Comparison of ENCODE assay signal across 16 cellular contexts in the genomic region with DNA sequence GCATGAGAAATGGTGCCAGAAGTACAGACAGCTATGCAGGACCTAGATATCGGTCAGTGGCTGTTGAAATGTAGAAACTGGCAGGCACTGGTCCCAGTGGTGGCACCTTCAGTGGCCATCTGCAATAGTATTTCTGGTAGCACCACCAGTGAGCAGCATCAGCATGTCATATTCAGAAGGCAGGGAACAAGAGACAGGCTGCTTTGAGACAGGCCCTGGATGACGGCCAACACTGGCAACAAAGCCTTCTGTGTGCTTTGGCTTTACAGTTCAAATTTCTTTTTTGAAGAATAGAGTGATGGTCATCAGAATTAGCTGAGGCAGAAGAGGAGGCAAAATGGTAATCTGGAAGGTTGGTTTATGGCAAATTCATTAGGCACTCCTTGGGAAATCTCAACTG.
DNase-seq lines count a peak whose midpoint lies in the region; ATAC-seq and TF ChIP-seq lines count a peak whose summit lies in the region.
"Had no signal": no experiment of that assay in that cellular context is flagged by ENCODE, and none has a peak within 500 bp of the region (broad histone marks: within the 10 kb centered on the region; RNA-seq: fewer than 3 reads in every experiment).

No MANE protein-coding gene starts in this region.

- H3K4me3 Mint-ChIP-seq in nephron progenitor cell: no peak overlapping the region
- H3K4me3 Mint-ChIP-seq: activated T-cell treated with anti-CD3 and anti-CD28 coated beads, Interleukin-2, amount 50 U/mL, for 4 hours; IgD-negative memory B cell; natural killer cell; stimulated activated naive CD8-positive, alpha-beta T cell treated with anti-CD3 and anti-CD28 coated beads, Interleukin-15, amount 100 ng/mL, for 72 hours had no signal

- no peak for TF ChIP-seq POLR2A in gastroesophageal sphincter (IDR thresholded peaks at IDR 0.05)

- whole genome bisulfite sequencing in gastroesophageal sphincter (ENCODE audit: low coverage in 1 of 2), 2 donors: 40 to 46% methylated on average over 1 to 2 of the region's 2 CpGs

- peaks cover 13% of the 10 kb centered on the region for H3K4me1 ChIP-seq in ES-I3 (ENCODE audit: insufficient read depth, low read length)
- H3K4me1 ChIP-seq in gastroesophageal sphincter: no peaks in the 10 kb centered on the region
- H3K4me1 ChIP-seq: adrenal gland had no signal

- H3K9me3 ChIP-seq in ES-I3 (ENCODE audit: control insufficient read depth, insufficient read depth, low read length) (no peaks in the 10 kb centered on the region), gastroesophageal sphincter (no peaks in the 10 kb centered on the region)
- H3K9me3 ChIP-seq: adrenal gland had no signal

- ATAC-seq in gastroesophageal sphincter: no peak
- ATAC-seq: activated T-cell treated with anti-CD3 and anti-CD28 coated beads, Interleukin-2, amount 50 U/mL, for 4 hours; natural killer cell; stimulated activated naive CD8-positive, alpha-beta T cell treated with anti-CD3 and anti-CD28 coated beads, Interleukin-15, amount 100 ng/mL, for 72 hours had no signal

- no peak for TF ChIP-seq EP300 in gastroesophageal sphincter (IDR thresholded peaks at IDR 0.05)

- H3K36me3 Mint-ChIP-seq in nephron progenitor cell (ENCODE audit: low read depth): no peaks in the 10 kb centered on the region
- H3K36me3 Mint-ChIP-seq: natural killer cell had no signal

- no peaks in the 10 kb centered on the region for H3K27me3 ChIP-seq in gastroesophageal sphincter
- H3K27me3 ChIP-seq in H7 (ENCODE audit: control insufficient read depth, insufficient read depth, low read length): no peaks in the 10 kb centered on the region
- H3K27me3 ChIP-seq: adrenal gland had no signal

- H3K9ac ChIP-seq in ES-I3 (ENCODE audit: low read depth, low read length): peak overlapping the region; percentile 27; the same call in 1 of the 2 replicates

- H3K4me1 Mint-ChIP-seq in nephron progenitor cell: no peaks in the 10 kb centered on the region
- H3K4me1 Mint-ChIP-seq: IgD-negative memory B cell; natural killer cell; stimulated activated naive CD8-positive, alpha-beta T cell treated with anti-CD3 and anti-CD28 coated beads, Interleukin-15, amount 100 ng/mL, for 72 hours had no signal

- no peak overlapping the region for H3K27ac Mint-ChIP-seq in nephron progenitor cell
- H3K27ac Mint-ChIP-seq: IgD-negative memory B cell; natural killer cell; stimulated activated naive CD8-positive, alpha-beta T cell treated with anti-CD3 and anti-CD28 coated beads, Interleukin-15, amount 100 ng/mL, for 72 hours had no signal

- H3K36me3 ChIP-seq in ES-I3 (ENCODE audit: insufficient read depth, low read length) (peaks cover 21% of the 10 kb centered on the region), gastroesophageal sphincter (no peaks in the 10 kb centered on the region), H7 (replicated peaks; ENCODE audit: control insufficient read depth, insufficient read depth, low read length) (peaks cover 12% of the 10 kb centered on the region)
- H3K36me3 ChIP-seq: adrenal gland had no signal

- DNase-seq in NCI-H2081 treated with DMSO at 0.1 percent for 48 hours (lab: John Stamatoyannopoulos, UW): peak; percentile 10
- DNase-seq in cerebellum (ENCODE audit: low spot score): peak; percentile 20
- peak; percentile 97 for DNase-seq in pons (ENCODE audit: low spot score)
- no peak for DNase-seq in activated CD8-positive, alpha-beta memory T cell treated with anti-CD3 and anti-CD28 coated beads, Interleukin-2, amount 50 U/mL, for 4 hours
- DNase-seq in H7: no peak
- no peak for DNase-seq in nephron progenitor cell
- DNase-seq: activated T-cell treated with anti-CD3 and anti-CD28 coated beads, Interleukin-2, amount 50 U/mL, for 4 hours; adrenal gland; left cardiac atrium; natural killer cell; NCI-H1436 treated with DMSO at 0.1 percent for 48 hours; stimulated activated naive CD8-positive, alpha-beta T cell treated with anti-CD3 and anti-CD28 coated beads, Interleukin-15, amount 100 ng/mL, for 72 hours had no signal

- H3K4me3 ChIP-seq in gastroesophageal sphincter (no peak overlapping the region), H7 (ENCODE audit: insufficient read depth, low read depth, low read length) (no peak overlapping the region)
- H3K4me3 ChIP-seq: adrenal gland had no signal

- TF ChIP-seq CTCF in gastroesophageal sphincter (IDR thresholded peaks at IDR 0.05) (no peak), nephron progenitor cell (IDR thresholded peaks at IDR 0.05) (no peak)

- peaks cover 3% of the 10 kb centered on the region for H3K9me3 Mint-ChIP-seq in nephron progenitor cell
- H3K9me3 Mint-ChIP-seq: activated T-cell treated with anti-CD3 and anti-CD28 coated beads, Interleukin-2, amount 50 U/mL, for 4 hours; stimulated activated naive CD8-positive, alpha-beta T cell treated with anti-CD3 and anti-CD28 coated beads, Interleukin-15, amount 100 ng/mL, for 72 hours had no signal

- no peak overlapping the region for H3K27ac ChIP-seq in gastroesophageal sphincter
- H3K27ac ChIP-seq: adrenal gland, C4-2B had no signal

- peaks cover 17% of the 10 kb centered on the region for H3K27me3 Mint-ChIP-seq in nephron progenitor cell (ENCODE audit: low read depth, poor library complexity)
- H3K27me3 Mint-ChIP-seq: IgD-negative memory B cell; stimulated activated naive CD8-positive, alpha-beta T cell treated with anti-CD3 and anti-CD28 coated beads, Interleukin-15, amount 100 ng/mL, for 72 hours had no signal

Comparison
In these comparisons a context has a peak if more than half of its experiments do, and no peak if none do; other contexts are left out.
1. DNase-seq: peak in NCI-H2081 treated with DMSO at 0.1 percent for 48 hours (single experiment), cerebellum (single experiment) and pons (single experiment); none in activated CD8-positive, alpha-beta memory T cell treated with anti-CD3 and anti-CD28 coated beads, Interleukin-2, amount 50 U/mL, for 4 hours (single experiment), H7 (single experiment) and nephron progenitor cell (single experiment).